32 cellular contexts compared by ENCODE assay signal in genomic region chr1:22490309-22490708, GRCh38. TPM values are rescaled to one million over a fixed set of nuclear protein-coding genes. Genes with fewer than 3 reads are reported as not detected.
A peak's percentile ranks its signal among the peaks of the same experiment; 100 is the strongest.
DNase-seq lines count a peak whose midpoint lies in the region; TF ChIP-seq lines count a peak whose summit lies in the region.
"Had no signal": no experiment of that assay in that cellular context is flagged by ENCODE, and none has a peak within 500 bp of the region (broad histone marks: within the 10 kb centered on the region; RNA-seq: fewer than 3 reads in every experiment).

No MANE protein-coding gene starts in this region.

- H3K36me3 ChIP-seq in endodermal cell (ENCODE audit: control insufficient read depth, insufficient read depth, low read length) (peaks cover 28% of the 10 kb centered on the region), mesenchymal stem cell (ENCODE audit: control insufficient read depth in 1 of 2, insufficient read depth in 2 of 2, low read depth in 1 of 2, low read length in 2 of 2) (peaks cover 7 to 20% of the 10 kb centered on the region in 2 experiments)
- H3K36me3 ChIP-seq: prostate gland had no signal

- H3K27ac ChIP-seq in endodermal cell (ENCODE audit: low read depth, low read length) (no peak overlapping the region), mesenchymal stem cell (ENCODE audit: low read length, poor library complexity, severe bottlenecking) (no peak overlapping the region)
- H3K27ac ChIP-seq: epithelial cell of prostate, Peyer's patch, prostate gland, right lobe of liver, SJCRH30, thoracic aorta had no signal

- H4K91ac ChIP-seq in mesenchymal stem cell (ENCODE audit: low read length), result no peak overlapping the region

- no peak overlapping the region for H4K8ac ChIP-seq in mesenchymal stem cell (ENCODE audit: low read length)

- peak overlapping the region; percentile 71 for H3K27ac Mint-ChIP-seq in endodermal cell
- H3K27ac Mint-ChIP-seq: activated CD4-positive, alpha-beta T cell treated with anti-CD3 and anti-CD28 coated beads for 36 hours; activated CD8-positive, alpha-beta T cell treated with anti-CD3 and anti-CD28 coated beads for 36 hours; activated T-helper 17 cell treated with anti-CD3 and anti-CD28 coated beads, Interleukin-2, amount 50 U/mL, for 72 hours; stimulated activated naive CD8-positive, alpha-beta T cell treated with anti-CD3 and anti-CD28 coated beads, Interleukin-15, Interleukin-2, amounts not matched to agents 100 ng/mL and 50 ng/mL, for 24 hours had no signal

- H3K4me1 ChIP-seq in endodermal cell (ENCODE audit: control insufficient read depth, insufficient read depth, low read length) (peaks cover 11% of the 10 kb centered on the region), mesenchymal stem cell (ENCODE audit: control insufficient read depth, insufficient read depth, low read depth, low read length) (peaks cover 7% of the 10 kb centered on the region)
- H3K4me1 ChIP-seq: Peyer's patch, prostate gland, SJCRH30 had no signal

- no peak overlapping the region for H2BK5ac ChIP-seq in mesenchymal stem cell (ENCODE audit: low read depth, low read length, poor library complexity, severe bottlenecking)

- H2BK120ac ChIP-seq in mesenchymal stem cell (ENCODE audit: low read depth, low read length), result no peak overlapping the region

- H3K14ac ChIP-seq in mesenchymal stem cell (ENCODE audit: low read length in 2 of 2), result no peak overlapping the region

- H3K4me3 ChIP-seq in endodermal cell (ENCODE audit: low read length), result no peak overlapping the region
- H3K4me3 ChIP-seq in mesenchymal stem cell (ENCODE audit: insufficient read depth in 1 of 2, low read depth in 1 of 2, low read length in 2 of 2), result peak overlapping the region in 1 of 2 experiments; percentile 39
- H3K4me3 ChIP-seq: Peyer's patch, prostate gland, right lobe of liver, SJCRH30, thoracic aorta had no signal

- H2BK12ac ChIP-seq in mesenchymal stem cell (ENCODE audit: low read length in 2 of 2), result no peak overlapping the region

- no peak overlapping the region for H2AFZ ChIP-seq in mesenchymal stem cell (ENCODE audit: low read depth, low read length)

- H3K27me3 ChIP-seq in endodermal cell (ENCODE audit: control insufficient read depth, insufficient read depth, low read length, poor library complexity, severe bottlenecking) (no peaks in the 10 kb centered on the region), mesenchymal stem cell (ENCODE audit: control insufficient read depth in 1 of 2, insufficient read depth in 1 of 2, low read length in 2 of 2) (no peaks in the 10 kb centered on the region)
- H3K27me3 ChIP-seq: Peyer's patch, right lobe of liver, SJCRH30 had no signal

- peaks cover 27% of the 10 kb centered on the region for H3K36me3 Mint-ChIP-seq in endodermal cell (ENCODE audit: low read depth)

- H3K9me3 Mint-ChIP-seq in endodermal cell, result no peaks in the 10 kb centered on the region
- H3K9me3 Mint-ChIP-seq: activated T-helper 17 cell treated with anti-CD3 and anti-CD28 coated beads, Interleukin-2, amount 50 U/mL, for 72 hours; stimulated activated naive CD8-positive, alpha-beta T cell treated with anti-CD3 and anti-CD28 coated beads, Interleukin-15, Interleukin-2, amounts not matched to agents 100 ng/mL and 50 ng/mL, for 24 hours had no signal

- no peak overlapping the region for H3K4ac ChIP-seq in mesenchymal stem cell (ENCODE audit: low read depth in 1 of 2, low read length in 2 of 2)

- H3K4me3 Mint-ChIP-seq in endodermal cell, result no peak overlapping the region
- H3K4me3 Mint-ChIP-seq: activated CD4-positive, alpha-beta T cell treated with anti-CD3 and anti-CD28 coated beads for 36 hours; activated CD8-positive, alpha-beta T cell treated with anti-CD3 and anti-CD28 coated beads for 36 hours; activated T-helper 17 cell treated with anti-CD3 and anti-CD28 coated beads, Interleukin-2, amount 50 U/mL, for 72 hours; CD4-positive, alpha-beta memory T cell; naive thymus-derived CD4-positive, alpha-beta T cell; stimulated activated naive CD8-positive, alpha-beta T cell treated with anti-CD3 and anti-CD28 coated beads, Interleukin-15, Interleukin-2, amounts not matched to agents 100 ng/mL and 50 ng/mL, for 24 hours had no signal

- H3K4me1 Mint-ChIP-seq in endodermal cell, result peaks cover 25% of the 10 kb centered on the region

- H3K79me1 ChIP-seq in mesenchymal stem cell (replicated peaks; ENCODE audit: low read length, poor library complexity, severe bottlenecking), result peaks cover 29% of the 10 kb centered on the region

- no peak overlapping the region for H2BK15ac ChIP-seq in mesenchymal stem cell (ENCODE audit: low read depth, poor library complexity, severe bottlenecking)

- no peak overlapping the region for H3K23ac ChIP-seq in mesenchymal stem cell (ENCODE audit: low read length in 2 of 2)

- H3K9ac ChIP-seq in endodermal cell (ENCODE audit: extremely low read depth, low read length, poor library complexity, severe bottlenecking) (no peak overlapping the region), mesenchymal stem cell (ENCODE audit: low read length) (peak overlapping the region; percentile 86)

- DNase-seq in EH (ENCODE audit: low read depth) (peak; percentile 16), MV-4-11 (lab: John Stamatoyannopoulos, UW) (peak; percentile 46), endodermal cell (peak; percentile 91), mesenchymal stem cell (peak; percentile 7), cerebellum (ENCODE audit: low spot score) (no peak), dermis blood vessel endothelial cell (no peak), GF-D8 (lab: John Stamatoyannopoulos, UW) (no peak)
- DNase-seq: activated CD4-positive, alpha-beta T cell treated with anti-CD3 and anti-CD28 coated beads for 36 hours; activated CD8-positive, alpha-beta T cell treated with anti-CD3 and anti-CD28 coated beads for 36 hours; activated naive CD4-positive, alpha-beta T cell treated with anti-CD3 and anti-CD28 coated beads, Interleukin-2, amount 50 U/mL, for 16 hours; CD4-positive, alpha-beta memory T cell; effector CD8-positive, alpha-beta T cell; hypothalamus; Kasumi-1; kidney glomerular epithelial cell; midbrain; naive thymus-derived CD4-positive, alpha-beta T cell; NCI-H1092; NCI-H187 treated with DMSO at 0.1 percent for 48 hours; NCI-H2227 treated with DMSO at 0.1 percent for 48 hours; NCI-H69; nucleus accumbens; Peyer's patch; right lobe of liver; stimulated activated CD8-positive, alpha-beta memory T cell treated with anti-CD3 and anti-CD28 coated beads, Interleukin-4, amount 100 ng/mL, for 48 hours; SW 1271 had no signal

- no peak overlapping the region for H3K18ac ChIP-seq in mesenchymal stem cell (ENCODE audit: low read depth in 1 of 2, low read length in 2 of 2)

- H3K27me3 Mint-ChIP-seq in endodermal cell (ENCODE audit: insufficient read depth), result no peaks in the 10 kb centered on the region
- H3K27me3 Mint-ChIP-seq: activated CD4-positive, alpha-beta T cell treated with anti-CD3 and anti-CD28 coated beads for 36 hours; activated CD8-positive, alpha-beta T cell treated with anti-CD3 and anti-CD28 coated beads for 36 hours; activated T-helper 17 cell treated with anti-CD3 and anti-CD28 coated beads, Interleukin-2, amount 50 U/mL, for 72 hours; CD4-positive, alpha-beta memory T cell; naive thymus-derived CD4-positive, alpha-beta T cell; stimulated activated naive CD8-positive, alpha-beta T cell treated with anti-CD3 and anti-CD28 coated beads, Interleukin-15, Interleukin-2, amounts not matched to agents 100 ng/mL and 50 ng/mL, for 24 hours had no signal

- H3K9me3 ChIP-seq in endodermal cell (ENCODE audit: control insufficient read depth, low read length) (peaks cover 2% of the 10 kb centered on the region), mesenchymal stem cell (ENCODE audit: control insufficient read depth, low read length) (no peaks in the 10 kb centered on the region)
- H3K9me3 ChIP-seq: Peyer's patch, prostate gland, right lobe of liver, SJCRH30, thoracic aorta had no signal

- WGBS in endodermal cell (ENCODE audit: insufficient coverage in 1 of 2, insufficient read length in 1 of 2), 2 experiments, result 67 to 100% methylated on average over 1 to 2 of the region's 2 CpGs
- whole genome bisulfite sequencing in mesenchymal stem cell, result 72% methylated on average over 2 of the region's 2 CpGs

- no peak overlapping the region for H2AK5ac ChIP-seq in mesenchymal stem cell (ENCODE audit: low read length, severe bottlenecking)

- H3K4me2 ChIP-seq in mesenchymal stem cell (ENCODE audit: low read length, poor library complexity, severe bottlenecking), result no peak overlapping the region

- TF ChIP-seq CTCF in endodermal cell (conservative IDR thresholded peaks at IDR 0.05), result no peak

RNA-seq across cellular contexts. Expression of gene ZBTB40, which starts 38.7 kb away (rescaled TPM):
- 10 to 100 TPM; 18.5 to 29.7 TPM for total RNA-seq in endodermal cell
- 13.3 TPM for polyA plus RNA-seq in endodermal cell (2013, experiment 1 of 2)
- 12.6 TPM for polyA plus RNA-seq in endodermal cell (2013, experiment 2 of 2)
- polyA plus RNA-seq in mesenchymal stem cell (2013, experiment 1 of 2), result 8.0 TPM
- polyA plus RNA-seq in mesenchymal stem cell (2013, experiment 2 of 2), result 7.1 TPM
- total RNA-seq in cerebellum, result 14.7 TPM
- total RNA-seq in dermis blood vessel endothelial cell, result 12.8 and 13.6 TPM in 2 replicates

Comparison
In these comparisons a context has a peak if more than half of its experiments do, and no peak if none do; other contexts are left out.
1. DNase-seq: peak in EH (single experiment), MV-4-11 (single experiment), endodermal cell (single experiment) and mesenchymal stem cell (single experiment); none in cerebellum (single experiment), dermis blood vessel endothelial cell (single experiment) and GF-D8 (single experiment).